In genomic region chr16:81543571-81543970, GRCh38 we compare ENCODE assay signal across 25 cellular contexts.
DNase-seq lines count a peak whose midpoint lies in the region; ATAC-seq, FAIRE-seq and TF ChIP-seq lines count a peak whose summit lies in the region.
"Had no signal": no experiment of that assay in that cellular context is flagged by ENCODE, and none has a peak within 500 bp of the region (broad histone marks: within the 10 kb centered on the region; RNA-seq: fewer than 3 reads in every experiment).

No MANE protein-coding gene starts in this region.

- H3K36me3 Mint-ChIP-seq in MCF 10A (ENCODE audit: insufficient read depth, unreplicated experiment) (no peaks in the 10 kb centered on the region), WTC11 (no peaks in the 10 kb centered on the region)

- no peak for TF ChIP-seq POLR2A in breast epithelium (IDR thresholded peaks at IDR 0.05)
- TF ChIP-seq POLR2A in HepG2 (IDR thresholded peaks at IDR 0.05; ENCODE audit: insufficient read depth in 1 of 2, low read depth in 2 of 2, low read length in 2 of 2) = no peak
- no peak for TF ChIP-seq POLR2A in sigmoid colon (IDR thresholded peaks at IDR 0.05)

- H3K4me3 ChIP-seq in breast epithelium (no peak overlapping the region), HepG2 (replicated peaks in 1 of 3; ENCODE audit: insufficient read depth in 1 of 3, low read depth in 2 of 3, low read length in 3 of 3) (peak overlapping the region; percentile 46 to 75 (median 51); a peak in 5 of 6 replicates), upper lobe of right lung (no peak overlapping the region), sigmoid colon (no peak overlapping the region)
- H3K4me3 ChIP-seq: dorsolateral prefrontal cortex, esophagus muscularis mucosa, stomach had no signal

- CTCF ChIA-PET in MCF 10A (lab: Yijun Ruan, JAX) = interaction anchor here (0.7 kb wide), 1 partner anchor 12 kb away, joined by 3 read pairs; no protein-coding TSS in a partner anchor
- CTCF ChIA-PET in WTC11 (lab: Charles Lee) = interaction anchor here (1.2 to 1.3 kb wide), 2 partner anchors 9 to 114 kb away, joined by 3 read pairs; no protein-coding TSS in a partner anchor
- CTCF ChIA-PET in HepG2 (lab: Yijun Ruan, JAX; ENCODE audit: low intra/inter-chr PET ratio, low total read pairs) = no interaction called here

- H3K36me3 ChIP-seq in breast epithelium (no peaks in the 10 kb centered on the region), HepG2 (replicated peaks in 1 of 2; ENCODE audit: control insufficient read depth in 1 of 2, insufficient read depth in 2 of 2, low read length in 2 of 2) (peaks cover 3 to 20% of the 10 kb centered on the region in 2 experiments; a peak in 4 of 5 replicates), upper lobe of right lung (no peaks in the 10 kb centered on the region), sigmoid colon (no peaks in the 10 kb centered on the region)
- H3K36me3 ChIP-seq: esophagus muscularis mucosa, stomach had no signal

- BruUV-seq in MCF 10A (replicated peaks; lab: Mats Ljungman, UMichigan) (no TSS peak), HepG2 (replicated peaks; lab: Mats Ljungman, UMichigan) (no TSS peak)

- intact Hi-C loops in MCF 10A (cut with micrococcal nuclease) = no loop called here
- intact Hi-C loops in breast epithelium (cut with DNase I; ENCODE audit: low total_unique reads) = no loop called here
- intact Hi-C loops in HepG2 (cut with micrococcal nuclease; ENCODE audit: unreplicated experiment) = no loop called here
- intact Hi-C loops in upper lobe of right lung (cut with DNase I) = no loop called here
- intact Hi-C loops in sigmoid colon (cut with DNase I) = no loop called here

- no peak overlapping the region for H3K27ac ChIP-seq in breast epithelium
- peak overlapping the region; percentile 92 for H3K27ac ChIP-seq in HepG2 (ENCODE audit: extremely low read length, insufficient read depth, low read length)
- H3K27ac ChIP-seq in upper lobe of right lung = peak overlapping the region; percentile 24
- no peak overlapping the region for H3K27ac ChIP-seq in sigmoid colon
- H3K27ac ChIP-seq: dorsolateral prefrontal cortex had no signal

- no peak for TF ChIP-seq RAD21 in HepG2 (CRISPR knock-in tag; IDR thresholded peaks at IDR 0.05)

- no peak for DNase-seq in MCF 10A (ENCODE audit: unreplicated experiment)
- DNase-seq in breast epithelium (ENCODE audit: low spot score in 2 of 2) = no peak
- DNase-seq in WTC11 (ENCODE audit: low spot score) = no peak
- DNase-seq in HepG2 (ENCODE audit: low spot score) = no peak
- DNase-seq in upper lobe of right lung = no peak
- DNase-seq in sigmoid colon = no peak
- DNase-seq: ACHN; activated naive CD4-positive, alpha-beta T cell; dorsolateral prefrontal cortex; glutamatergic neuron; GOT3; mesendoderm; NCI-H2081; NCI-H524; SIG-M5; stomach had no signal

- H3K27me3 Mint-ChIP-seq in MCF 10A (ENCODE audit: insufficient read depth, unreplicated experiment) = no peaks in the 10 kb centered on the region
- H3K27me3 Mint-ChIP-seq in WTC11 (ENCODE audit: low read depth) = no peaks in the 10 kb centered on the region
- H3K27me3 Mint-ChIP-seq: brain had no signal

- in situ Hi-C loops in HepG2 (cut with HindIII; ENCODE audit: extremely low pct_ligation_motif_present, low pct_unique_long_range_greater_than_20kb) = no loop called here

- peaks cover 36% of the 10 kb centered on the region; the same call in 1 of the 2 replicates for H4K20me1 ChIP-seq in HepG2 (ENCODE audit: insufficient read depth, low read length)

- WGBS in HepG2 (ENCODE audit: low lambda C conversion rate) = 73% methylated on average over 3 of the region's 3 CpGs
- WGBS in sigmoid colon, 2 donors = 57 to 76% methylated on average over 3 of the region's 3 CpGs

- H3K4me3 Mint-ChIP-seq in MCF 10A (ENCODE audit: unreplicated experiment) (no peak overlapping the region), WTC11 (no peak overlapping the region)
- H3K4me3 Mint-ChIP-seq: brain; neural crest cell; T-helper 2 cell treated with Interferon-gamma antibody and Interleukin-4, amounts not matched to agents 5 μg/mL and 100 μg/mL, for 36 hours had no signal

- H2AFZ ChIP-seq in HepG2 (ENCODE audit: low read length) = no peak overlapping the region

- H3K4me1 ChIP-seq in breast epithelium (peaks cover 0 to 6% of the 10 kb centered on the region in 2 donors), HepG2 (ENCODE audit: insufficient read depth, low read length) (peaks cover 100% of the 10 kb centered on the region), upper lobe of right lung (peaks cover 65% of the 10 kb centered on the region), sigmoid colon (peaks cover 0 to 47% (median 31%) of the 10 kb centered on the region in 4 donors)

- POLR2A ChIA-PET in MCF 10A (lab: Yijun Ruan, JAX) (interaction anchor here (0.8 to 1.0 kb wide), 2 partner anchors 10 to 17 kb away, joined by 3 to 4 read pairs; no protein-coding TSS in a partner anchor), WTC11 (lab: Charles Lee) (interaction anchor here (0.9 kb wide), 1 partner anchor 9 kb away, joined by 3 read pairs; no protein-coding TSS in a partner anchor), HepG2 (lab: Yijun Ruan, JAX) (interaction anchor here (0.6 to 3.1 kb wide), 6 partner anchors 10 to 125 kb away, joined by 3 to 21 read pairs (median 4); no protein-coding TSS in a partner anchor)

- ATAC-seq in WTC11 = no peak
- ATAC-seq in HepG2 = no peak
- no peak for ATAC-seq in upper lobe of right lung
- ATAC-seq in HG02798 (IDR thresholded peaks at IDR 0.05; ENCODE audit: poor library complexity, unreplicated experiment) = no peak
- no peak for ATAC-seq in GM21390 (IDR thresholded peaks at IDR 0.05; ENCODE audit: unreplicated experiment)
- ATAC-seq: activated CD4-positive, CD25-positive, alpha-beta regulatory T cell treated with anti-CD3 and anti-CD28 coated beads, Interleukin-2, amount 50 U/mL, for 24 hours had no signal

- TF ChIP-seq CTCF in MCF 10A (IDR thresholded peaks at IDR 0.05; ENCODE audit: unreplicated experiment) = no peak
- TF ChIP-seq CTCF in breast epithelium (IDR thresholded peaks at IDR 0.05) = no peak
- TF ChIP-seq CTCF in WTC11 (IDR thresholded peaks at IDR 0.05) = no peak
- TF ChIP-seq CTCF in HepG2 (CRISPR knock-in tag; IDR thresholded peaks at IDR 0.05) = no peak
- TF ChIP-seq CTCF in upper lobe of right lung (IDR thresholded peaks at IDR 0.05) = no peak
- TF ChIP-seq CTCF in sigmoid colon (IDR thresholded peaks at IDR 0.05) = no peak

- H3K27ac Mint-ChIP-seq in MCF 10A (ENCODE audit: low read depth, unreplicated experiment) (peak overlapping the region; percentile 77), WTC11 (peak overlapping the region; percentile 80)
- H3K27ac Mint-ChIP-seq: T-helper 2 cell treated with Interferon-gamma antibody and Interleukin-4, amounts not matched to agents 5 μg/mL and 100 μg/mL, for 36 hours had no signal

- peaks cover 96% of the 10 kb centered on the region for H3K79me2 ChIP-seq in HepG2 (ENCODE audit: insufficient read depth, low read length)

- peak overlapping the region; percentile 91 for H3K4me2 ChIP-seq in HepG2 (ENCODE audit: low read depth, low read length)

- FAIRE-seq in HepG2 (lab: Jason Lieb, UNC) = no peak
- FAIRE-seq: D721Med, urothelium cell line had no signal

- H3K4me1 Mint-ChIP-seq in MCF 10A (ENCODE audit: insufficient read depth, unreplicated experiment) (peaks cover 9% of the 10 kb centered on the region), WTC11 (peaks cover 67% of the 10 kb centered on the region)

- peak overlapping the region; percentile 83 for H3K9ac ChIP-seq in HepG2 (ENCODE audit: insufficient read depth, low read depth, low read length)

- H3K9me3 Mint-ChIP-seq in MCF 10A (ENCODE audit: unreplicated experiment) (no peaks in the 10 kb centered on the region), WTC11 (no peaks in the 10 kb centered on the region)
- H3K9me3 Mint-ChIP-seq: brain; neural crest cell; T-helper 2 cell treated with Interferon-gamma antibody and Interleukin-4, amounts not matched to agents 5 μg/mL and 100 μg/mL, for 36 hours had no signal

- H3K27me3 ChIP-seq in breast epithelium (no peaks in the 10 kb centered on the region), HepG2 (ENCODE audit: control insufficient read depth in 1 of 2, insufficient read depth in 2 of 2, low read length in 2 of 2) (no peaks in the 10 kb centered on the region), upper lobe of right lung (no peaks in the 10 kb centered on the region), sigmoid colon (no peaks in the 10 kb centered on the region)
- H3K27me3 ChIP-seq: dorsolateral prefrontal cortex, esophagus muscularis mucosa, stomach had no signal

- no peaks in the 10 kb centered on the region for H3K9me3 ChIP-seq in breast epithelium
- no peaks in the 10 kb centered on the region for H3K9me3 ChIP-seq in HepG2 (ENCODE audit: low read length)
- no peaks in the 10 kb centered on the region for H3K9me3 ChIP-seq in upper lobe of right lung
- no peaks in the 10 kb centered on the region for H3K9me3 ChIP-seq in sigmoid colon
- H3K9me3 ChIP-seq: esophagus muscularis mucosa, stomach had no signal

- no peak for TF ChIP-seq EP300 in HepG2 (IDR thresholded peaks at IDR 0.05; ENCODE audit: low read depth in 2 of 2, low read length in 2 of 2)
- no peak for TF ChIP-seq EP300 in HepG2 (CRISPR knock-in tag; IDR thresholded peaks at IDR 0.05; ENCODE audit: borderline replicate concordance)
- no peak for TF ChIP-seq EP300 in sigmoid colon (IDR thresholded peaks at IDR 0.05)

TF ChIP-seq in WTC11, 78 proteins besides CTCF, POLR2A, EP300 and RAD21 (continues in another document):
- TF ChIP-seq E2F5 (CRISPR knock-in tag; IDR thresholded peaks at IDR 0.05) (no peak), SP1 (CRISPR knock-in tag; conservative IDR thresholded peaks at IDR 0.05) (no peak)

TF ChIP-seq in HepG2, 621 proteins besides CTCF, POLR2A, EP300 and RAD21:
- 0 out of 2 replicates have a peak, but pooled peaks have one; percentile 42 for TF ChIP-seq SETDB1 (CRISPR knock-in tag; IDR thresholded peaks at IDR 0.05; ENCODE audit: borderline replicate concordance)
- TF ChIP-seq ZNF713 (CRISPR knock-in tag; IDR thresholded peaks at IDR 0.05) = 0 out of 2 replicates have a peak, but pooled peaks have one; percentile 9
- 0 out of 2 replicates have a peak, but pooled peaks have one; percentile 10 for TF ChIP-seq ZNF430 (CRISPR knock-in tag; IDR thresholded peaks at IDR 0.05)
- TF ChIP-seq ZNF776 (CRISPR knock-in tag; IDR thresholded peaks at IDR 0.05) = no peak
- no peak for TF ChIP-seq ZKSCAN5 (CRISPR knock-in tag; IDR thresholded peaks at IDR 0.05)
- TF ChIP-seq, protein P1, sequence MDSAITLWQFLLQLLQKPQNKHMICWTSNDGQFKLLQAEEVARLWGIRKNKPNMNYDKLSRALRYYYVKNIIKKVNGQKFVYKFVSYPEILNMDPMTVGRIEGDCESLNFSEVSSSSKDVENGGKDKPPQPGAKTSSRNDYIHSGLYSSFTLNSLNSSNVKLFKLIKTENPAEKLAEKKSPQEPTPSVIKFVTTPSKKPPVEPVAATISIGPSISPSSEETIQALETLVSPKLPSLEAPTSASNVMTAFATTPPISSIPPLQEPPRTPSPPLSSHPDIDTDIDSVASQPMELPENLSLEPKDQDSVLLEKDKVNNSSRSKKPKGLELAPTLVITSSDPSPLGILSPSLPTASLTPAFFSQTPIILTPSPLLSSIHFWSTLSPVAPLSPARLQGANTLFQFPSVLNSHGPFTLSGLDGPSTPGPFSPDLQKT (CRISPR knock-in tag; IDR thresholded peaks at IDR 0.05; ENCODE audit: borderline replicate concordance) = no peak

Comparison
In these comparisons a context has a peak if more than half of its experiments do, and no peak if none do; other contexts are left out.
1. H3K27ac ChIP-seq: peak in HepG2 (single experiment) and upper lobe of right lung (single experiment); none in breast epithelium (0 of 2) and sigmoid colon (0 of 4).
2. H3K4me3 ChIP-seq: peak in HepG2 (3 of 3); none in breast epithelium (0 of 3), upper lobe of right lung (single experiment) and sigmoid colon (0 of 4).